In genomic region chr7:133746847-133747246, GRCh38 we compare ENCODE assay signal across 19 cellular contexts.
"Had no signal": no experiment of that assay in that cellular context is flagged by ENCODE, and none has a peak within 500 bp of the region (broad histone marks: within the 10 kb centered on the region; RNA-seq: fewer than 3 reads in every experiment).

No MANE protein-coding gene starts in this region.

- H3K27ac ChIP-seq: adrenal gland, coronary artery, esophagus muscularis mucosa, neural progenitor cell, thoracic aorta, WERI-Rb-1 had no signal

- H3K4me3 ChIP-seq: adrenal gland, coronary artery, esophagus muscularis mucosa, lung, neural progenitor cell, thoracic aorta had no signal

- H3K27me3 ChIP-seq: adrenal gland, esophagus muscularis mucosa, neural progenitor cell had no signal

- FAIRE-seq: urothelium cell line had no signal

- H3K9me3 Mint-ChIP-seq: activated CD4-positive, alpha-beta memory T cell treated with anti-CD3 and anti-CD28 coated beads, Interleukin-2, amount 10 ng/mL, durations not matched to agents 7 days and 5 days; activated naive CD4-positive, alpha-beta T cell treated with anti-CD3 and anti-CD28 coated beads, Interleukin-2, amount 50 U/mL, for 24 hours; activated T-cell treated with anti-CD3 and anti-CD28 coated beads, Interleukin-2, amount 50 U/mL, for 4 hours; central memory CD8-positive, alpha-beta T cell; immature natural killer cell; neural progenitor cell; stimulated activated effector memory CD8-positive, alpha-beta T cell treated with anti-CD3 and anti-CD28 coated beads, Interleukin-12 subunit alpha, Interleukin-12 subunit beta, amount 100 ng/mL, for 72 hours; T-helper 1 cell treated with Interleukin-12 subunit alpha and Interleukin-12 subunit beta and Interleukin-4 antibody, amounts not matched to agents 30 μg/mL and 1 μg/mL, for 36 hours had no signal

- H2AFZ ChIP-seq: neural progenitor cell had no signal

- H3K4me2 ChIP-seq: neural progenitor cell had no signal

- ATAC-seq: activated T-cell treated with anti-CD3 and anti-CD28 coated beads, Interleukin-2, amount 50 U/mL, for 4 hours; left colon; stimulated activated effector memory CD8-positive, alpha-beta T cell treated with anti-CD3 and anti-CD28 coated beads, Interleukin-12 subunit alpha, Interleukin-12 subunit beta, amount 100 ng/mL, for 72 hours had no signal

- H3K4me1 ChIP-seq: adrenal gland, esophagus muscularis mucosa had no signal

- DNase-seq: activated CD4-positive, alpha-beta memory T cell treated with anti-CD3 and anti-CD28 coated beads, Interleukin-2, amount 10 ng/mL, durations not matched to agents 7 days and 5 days; activated CD4-positive, alpha-beta T cell treated with anti-CD3 and anti-CD28 coated beads for 4 hours; activated effector memory CD4-positive, alpha-beta T cell treated with Interleukin-2 at 50 U/mL for 16 hours; activated T-cell treated with anti-CD3 and anti-CD28 coated beads, Interleukin-2, amount 50 U/mL, for 4 hours; adrenal gland; hypothalamus; immature natural killer cell; left colon; WERI-Rb-1 had no signal

- H3K36me3 Mint-ChIP-seq: activated naive CD4-positive, alpha-beta T cell treated with anti-CD3 and anti-CD28 coated beads, Interleukin-2, amount 50 U/mL, for 24 hours; immature natural killer cell; neural progenitor cell; stimulated activated effector memory CD8-positive, alpha-beta T cell treated with anti-CD3 and anti-CD28 coated beads, Interleukin-12 subunit alpha, Interleukin-12 subunit beta, amount 100 ng/mL, for 72 hours had no signal

- H3K4me3 Mint-ChIP-seq: activated CD4-positive, alpha-beta memory T cell treated with anti-CD3 and anti-CD28 coated beads, Interleukin-2, amount 10 ng/mL, durations not matched to agents 7 days and 5 days; activated naive CD4-positive, alpha-beta T cell treated with anti-CD3 and anti-CD28 coated beads, Interleukin-2, amount 50 U/mL, for 24 hours; activated T-cell treated with anti-CD3 and anti-CD28 coated beads, Interleukin-2, amount 50 U/mL, for 4 hours; central memory CD8-positive, alpha-beta T cell; immature natural killer cell; neural progenitor cell; stimulated activated effector memory CD8-positive, alpha-beta T cell treated with anti-CD3 and anti-CD28 coated beads, Interleukin-12 subunit alpha, Interleukin-12 subunit beta, amount 100 ng/mL, for 72 hours; T-helper 1 cell treated with Interleukin-12 subunit alpha and Interleukin-12 subunit beta and Interleukin-4 antibody, amounts not matched to agents 30 μg/mL and 1 μg/mL, for 36 hours had no signal

- H3K9ac ChIP-seq: neural progenitor cell had no signal

- H3K27ac Mint-ChIP-seq: activated CD4-positive, alpha-beta memory T cell treated with anti-CD3 and anti-CD28 coated beads, Interleukin-2, amount 10 ng/mL, durations not matched to agents 7 days and 5 days; activated naive CD4-positive, alpha-beta T cell treated with anti-CD3 and anti-CD28 coated beads, Interleukin-2, amount 50 U/mL, for 24 hours; immature natural killer cell; neural progenitor cell; stimulated activated effector memory CD8-positive, alpha-beta T cell treated with anti-CD3 and anti-CD28 coated beads, Interleukin-12 subunit alpha, Interleukin-12 subunit beta, amount 100 ng/mL, for 72 hours; T-helper 1 cell treated with Interleukin-12 subunit alpha and Interleukin-12 subunit beta and Interleukin-4 antibody, amounts not matched to agents 30 μg/mL and 1 μg/mL, for 36 hours had no signal

- H3K36me3 ChIP-seq: adrenal gland, esophagus muscularis mucosa, neural progenitor cell, thoracic aorta, WERI-Rb-1 had no signal

- H3K4me1 Mint-ChIP-seq: activated CD4-positive, alpha-beta memory T cell treated with anti-CD3 and anti-CD28 coated beads, Interleukin-2, amount 10 ng/mL, durations not matched to agents 7 days and 5 days; activated naive CD4-positive, alpha-beta T cell treated with anti-CD3 and anti-CD28 coated beads, Interleukin-2, amount 50 U/mL, for 24 hours; central memory CD8-positive, alpha-beta T cell; stimulated activated effector memory CD8-positive, alpha-beta T cell treated with anti-CD3 and anti-CD28 coated beads, Interleukin-12 subunit alpha, Interleukin-12 subunit beta, amount 100 ng/mL, for 72 hours had no signal

- H3K9me3 ChIP-seq: adrenal gland, esophagus muscularis mucosa, thoracic aorta had no signal

- H3K27me3 Mint-ChIP-seq: activated CD4-positive, alpha-beta memory T cell treated with anti-CD3 and anti-CD28 coated beads, Interleukin-2, amount 10 ng/mL, durations not matched to agents 7 days and 5 days; activated naive CD4-positive, alpha-beta T cell treated with anti-CD3 and anti-CD28 coated beads, Interleukin-2, amount 50 U/mL, for 24 hours; central memory CD8-positive, alpha-beta T cell had no signal
